2 cellular contexts compared by ENCODE assay signal in genomic region chr7:140693849-140694248, GRCh38. TPM values are rescaled to one million over a fixed set of nuclear protein-coding genes. Genes with fewer than 3 reads are reported as not detected.
"Had no signal": no experiment of that assay in that cellular context is flagged by ENCODE, and none has a peak within 500 bp of the region (broad histone marks: within the 10 kb centered on the region; RNA-seq: fewer than 3 reads in every experiment).

No MANE protein-coding gene starts in this region.

RNA-seq across cellular contexts. Expression of gene DENND2A, which starts 53.2 kb away (rescaled TPM):
- total RNA-seq: HT-29, K562 had no signal
